Comparison of ENCODE assay signal across 23 cellular contexts in the genomic region with DNA sequence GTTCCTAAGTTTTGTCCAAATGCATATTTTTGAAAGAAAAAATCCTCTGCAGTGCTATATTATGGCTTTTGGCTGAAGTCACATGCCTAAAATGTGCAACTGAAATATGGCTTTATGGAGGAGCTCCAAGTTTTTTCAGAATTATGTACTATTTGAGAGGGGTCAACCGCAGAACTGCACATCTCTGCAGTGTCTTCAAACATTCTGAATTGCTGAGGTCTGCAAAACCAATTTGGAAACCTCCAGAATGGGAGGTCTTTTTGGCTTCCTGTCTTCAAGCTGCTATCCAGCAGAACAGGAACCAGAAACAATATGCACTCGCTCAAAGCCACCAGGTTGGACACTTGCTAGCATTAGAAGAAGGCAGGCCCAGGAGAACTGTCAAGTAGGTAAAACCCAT.
DNase-seq lines count a peak whose midpoint lies in the region; ATAC-seq, FAIRE-seq and TF ChIP-seq lines count a peak whose summit lies in the region.
"Had no signal": no experiment of that assay in that cellular context is flagged by ENCODE, and none has a peak within 500 bp of the region (broad histone marks: within the 10 kb centered on the region; RNA-seq: fewer than 3 reads in every experiment).

No MANE protein-coding gene starts in this region.

- no peak for TF ChIP-seq POLR2A in A549 (IDR thresholded peaks at IDR 0.05; ENCODE audit: low read length)
- no peak for TF ChIP-seq POLR2A in H54 (IDR thresholded peaks at IDR 0.05; ENCODE audit: low read depth, low read length)

- H3K4me3 ChIP-seq in A549, result no peak overlapping the region
- H3K4me3 ChIP-seq in SK-N-MC, result no peak overlapping the region
- H3K4me3 ChIP-seq in fibroblast of villous mesenchyme (ENCODE audit: low read depth, low read length), result no peak overlapping the region
- H3K4me3 ChIP-seq: GM23338 had no signal

- no peaks in the 10 kb centered on the region for H3K4me1 Mint-ChIP-seq in activated T-helper 2 cell treated with anti-CD3 and anti-CD28 coated beads, Interferon-gamma antibody, Interleukin-2, Interleukin-4, amounts not matched to agents 10 μg/mL and 5 μg/mL and 100 μg/mL, durations not matched to agents 14 hours and 24 hours and 36 hours (ENCODE audit: low read depth)
- H3K4me1 Mint-ChIP-seq: CD4-positive, CD25-positive, alpha-beta regulatory T cell; CD8-positive, alpha-beta memory T cell; GM23338 had no signal

- H3K27ac ChIP-seq in A549, result no peak overlapping the region
- H3K27ac ChIP-seq in SK-N-MC, result 0 out of 2 replicates have a peak overlapping the region, but pooled peaks have one; percentile 28

- no peaks in the 10 kb centered on the region for H3K4me1 ChIP-seq in A549
- H3K4me1 ChIP-seq: BE2C had no signal

- ATAC-seq in A549, result no peak
- no peak for ATAC-seq in GM18858 (IDR thresholded peaks at IDR 0.05; ENCODE audit: unreplicated experiment)
- ATAC-seq in HG03095 (IDR thresholded peaks at IDR 0.05; ENCODE audit: unreplicated experiment), result no peak
- ATAC-seq: GM23338, HCT116 had no signal

- POLR2A ChIA-PET in A549 (lab: Yijun Ruan, JAX), result no interaction called here

- TF ChIP-seq CTCF in A549 (IDR thresholded peaks at IDR 0.05) (no peak), fibroblast of villous mesenchyme (IDR thresholded peaks at IDR 0.05; ENCODE audit: insufficient read depth, low read depth, low read length) (no peak)

- no peak overlapping the region for H3K27ac Mint-ChIP-seq in activated T-helper 2 cell treated with anti-CD3 and anti-CD28 coated beads, Interferon-gamma antibody, Interleukin-2, Interleukin-4, amounts not matched to agents 10 μg/mL and 5 μg/mL and 100 μg/mL, durations not matched to agents 14 hours and 24 hours and 36 hours
- H3K27ac Mint-ChIP-seq: CD4-positive, CD25-positive, alpha-beta regulatory T cell; CD8-positive, alpha-beta memory T cell; GM23338; HFFc6 had no signal

- no peak overlapping the region for H3K9ac ChIP-seq in SK-N-MC (ENCODE audit: insufficient read length)

- no peak for TF ChIP-seq RAD21 in A549 (conservative IDR thresholded peaks at IDR 0.05 in 1 of 2, IDR thresholded peaks at IDR 0.05 in 1 of 2)

- WGBS in A549 (ENCODE audit: missing lambda C conversion rate), result 70% methylated on average over 2 of the region's 2 CpGs

- TF ChIP-seq EP300 in A549 (IDR thresholded peaks at IDR 0.05), result no peak

- peaks cover 4% of the 10 kb centered on the region for H3K9me3 Mint-ChIP-seq in activated T-helper 2 cell treated with anti-CD3 and anti-CD28 coated beads, Interferon-gamma antibody, Interleukin-2, Interleukin-4, amounts not matched to agents 10 μg/mL and 5 μg/mL and 100 μg/mL, durations not matched to agents 14 hours and 24 hours and 36 hours
- H3K9me3 Mint-ChIP-seq: HFFc6 had no signal

- H3K27me3 Mint-ChIP-seq in activated T-helper 2 cell treated with anti-CD3 and anti-CD28 coated beads, Interferon-gamma antibody, Interleukin-2, Interleukin-4, amounts not matched to agents 10 μg/mL and 5 μg/mL and 100 μg/mL, durations not matched to agents 14 hours and 24 hours and 36 hours (ENCODE audit: low read depth), result no peaks in the 10 kb centered on the region
- H3K27me3 Mint-ChIP-seq: CD4-positive, CD25-positive, alpha-beta regulatory T cell had no signal

- DNase-seq in A549 (ENCODE audit: low read depth in 1 of 2, low spot score in 1 of 2) (no peak), H54 (ENCODE audit: insufficient read length, low spot score) (no peak), SK-N-MC (ENCODE audit: low read depth, low spot score) (no peak), fibroblast of villous mesenchyme (ENCODE audit: low read depth) (peak; percentile 47), NCI-H187 (lab: John Stamatoyannopoulos, UW) (no peak)
- no peak for DNase-seq in activated T-helper 2 cell treated with anti-CD3 and anti-CD28 coated beads, Interferon-gamma antibody, Interleukin-2, Interleukin-4, amounts not matched to agents 10 μg/mL and 5 μg/mL and 100 μg/mL, durations not matched to agents 14 hours and 24 hours and 36 hours (ENCODE audit: low spot score)
- DNase-seq: 8988T; BE2C; C1 segment of cervical spinal cord; CD4-positive, CD25-positive, alpha-beta regulatory T cell; CD8-positive, alpha-beta memory T cell; COR-L47; DMS 273 treated with DMSO at 0.1 percent for 48 hours; DMS53; H7; HFFc6 had no signal

- H3K36me3 Mint-ChIP-seq in activated T-helper 2 cell treated with anti-CD3 and anti-CD28 coated beads, Interferon-gamma antibody, Interleukin-2, Interleukin-4, amounts not matched to agents 10 μg/mL and 5 μg/mL and 100 μg/mL, durations not matched to agents 14 hours and 24 hours and 36 hours (ENCODE audit: low read depth), result no peaks in the 10 kb centered on the region
- H3K36me3 Mint-ChIP-seq: CD4-positive, CD25-positive, alpha-beta regulatory T cell; CD8-positive, alpha-beta memory T cell had no signal

- H3K9me3 ChIP-seq in A549, result no peaks in the 10 kb centered on the region
- no peaks in the 10 kb centered on the region for H3K9me3 ChIP-seq in SK-N-MC (ENCODE audit: low read depth, low read length)
- H3K9me3 ChIP-seq: BE2C had no signal

- FAIRE-seq in A549 (lab: Jason Lieb, UNC), result no peak
- FAIRE-seq in H54 (lab: Jason Lieb, UNC), result peak; percentile 6
- FAIRE-seq: G401.6, GM12891, HTR-8/SVneo had no signal

- H3K4me2 ChIP-seq in A549, result no peak overlapping the region
- H3K4me2 ChIP-seq: GM23338 had no signal

- H3K4me3 Mint-ChIP-seq in activated T-helper 2 cell treated with anti-CD3 and anti-CD28 coated beads, Interferon-gamma antibody, Interleukin-2, Interleukin-4, amounts not matched to agents 10 μg/mL and 5 μg/mL and 100 μg/mL, durations not matched to agents 14 hours and 24 hours and 36 hours (ENCODE audit: low read depth), result no peak overlapping the region
- H3K4me3 Mint-ChIP-seq: CD4-positive, CD25-positive, alpha-beta regulatory T cell; CD8-positive, alpha-beta memory T cell; GM23338; HFFc6 had no signal

- intact Hi-C loops in activated T-helper 2 cell treated with anti-CD3 and anti-CD28 coated beads, Interferon-gamma antibody, Interleukin-2, Interleukin-4, amounts not matched to agents 10 μg/mL and 5 μg/mL and 100 μg/mL, durations not matched to agents 14 hours and 24 hours and 36 hours (cut with micrococcal nuclease), result no loop called here

- H3K36me3 ChIP-seq in SK-N-MC (ENCODE audit: insufficient read depth, low read length), result no peaks in the 10 kb centered on the region
- H3K36me3 ChIP-seq: BE2C had no signal

- CTCF ChIA-PET in A549 (lab: Yijun Ruan, JAX), result interaction anchor here (1.1 kb wide), 1 partner anchor 35 kb away, joined by 3 read pairs; no protein-coding TSS in a partner anchor

TF ChIP-seq in A549, 52 proteins besides CTCF, POLR2A, EP300 and RAD21:
- TF ChIP-seq JUNB (IDR thresholded peaks at IDR 0.05) (no peak), MAFK (IDR thresholded peaks at IDR 0.05; ENCODE audit: partially characterized antibody) (peak; percentile 53)
